In the genomic region with DNA sequence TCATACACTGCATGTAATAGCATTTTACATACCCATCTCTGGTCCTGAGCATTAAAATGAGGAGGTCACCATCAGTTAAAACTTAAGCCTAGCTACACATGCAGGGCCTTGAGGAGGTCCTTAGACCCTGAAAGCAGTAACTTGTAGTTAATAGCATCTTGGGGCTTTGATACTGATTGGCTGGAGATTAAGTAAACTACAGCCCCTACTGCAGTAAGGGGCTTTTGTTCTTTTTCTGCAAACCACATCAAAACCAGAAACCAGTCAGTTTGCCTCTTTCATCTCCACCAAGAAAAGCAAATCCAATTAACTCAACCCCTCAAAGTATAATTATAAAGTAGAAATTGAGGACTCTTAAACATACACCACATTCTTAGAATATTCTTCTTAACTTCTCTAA, we compare ENCODE assay signal across 26 cellular contexts.
"Had no signal": no experiment of that assay in that cellular context is flagged by ENCODE, and none has a peak within 500 bp of the region (broad histone marks: within the 10 kb centered on the region; RNA-seq: fewer than 3 reads in every experiment).

No MANE protein-coding gene starts in this region.

- H3K36me3 ChIP-seq: left lung, lower lobe of right lung, neutrophil, right atrium auricular region, right lobe of liver, stomach, thyroid gland, transverse colon, upper lobe of left lung, vagina had no signal

- H3K4me1 ChIP-seq: lower lobe of right lung, parathyroid adenoma, right atrium auricular region, stomach, testis, thyroid gland, upper lobe of left lung, vagina had no signal

- H2AFZ ChIP-seq: parathyroid adenoma had no signal

- H3K27me3 ChIP-seq: left lung, neutrophil, right atrium auricular region, right lobe of liver, stomach, testis, thyroid gland, transverse colon, upper lobe of left lung, vagina had no signal

- DNase-seq: hypothalamus; immature natural killer cell; kidney; left colon; left lung; lower lobe of right lung; mammary epithelial cell; mesenchymal stem cell; naive thymus-derived CD8-positive, alpha-beta T cell; occipital lobe; right lobe of liver; stimulated activated CD4-positive, alpha-beta T cell treated with anti-CD3 and anti-CD28 coated beads, Interleukin-12 subunit alpha, Interleukin-12 subunit beta, amount 100 ng/mL, for 4 hours; stimulated activated CD4-positive, alpha-beta T cell treated with anti-CD3 and anti-CD28 coated beads, Interleukin-15, amount 100 ng/mL, for 24 hours; stimulated activated CD4-positive, alpha-beta T cell treated with anti-CD3 and anti-CD28 coated beads, Interleukin-2, amount 100 ng/mL, for 24 hours; stimulated activated CD4-positive, alpha-beta T cell treated with anti-CD3 and anti-CD28 coated beads, Interleukin-4, amount 100 ng/mL, for 1 hour; stimulated activated naive B cell treated with anti-CD40 and anti-IgM and Interleukin-4, amounts not matched to agents 10 μg/mL and 1 μg/mL and 100 μg/mL, for 72 hours; stimulated activated naive CD8-positive, alpha-beta T cell treated with anti-CD3 and anti-CD28 coated beads, Interleukin-15, Interleukin-2, amounts not matched to agents 100 U/mL and 50 U/mL, for 24 hours; stomach; testis; thyroid gland; transverse colon; upper lobe of left lung had no signal

- H3K79me2 ChIP-seq: parathyroid adenoma had no signal

- H3K9me3 ChIP-seq: left lung, lower lobe of right lung, neutrophil, right atrium auricular region, right lobe of liver, stomach, testis, thyroid gland, transverse colon, upper lobe of left lung, vagina had no signal

- H3K4me3 ChIP-seq: left lung, lower lobe of right lung, right atrium auricular region, right lobe of liver, stomach, testis, thyroid gland, transverse colon, upper lobe of left lung, vagina had no signal

- H3K27ac ChIP-seq: left lung, lower lobe of right lung, neutrophil, parathyroid adenoma, right atrium auricular region, right lobe of liver, stomach, testis, thyroid gland, transverse colon, upper lobe of left lung, vagina had no signal

- ATAC-seq: left colon; left lung; lower lobe of right lung; naive thymus-derived CD8-positive, alpha-beta T cell; stimulated activated naive B cell treated with anti-CD40 and anti-IgM and Interleukin-4, amounts not matched to agents 10 μg/mL and 1 μg/mL and 100 μg/mL, for 72 hours; stimulated activated naive CD8-positive, alpha-beta T cell treated with anti-CD3 and anti-CD28 coated beads, Interleukin-15, Interleukin-2, amounts not matched to agents 100 U/mL and 50 U/mL, for 24 hours had no signal

- H3K9ac ChIP-seq: parathyroid adenoma had no signal
